14 cellular contexts compared by ENCODE assay signal in genomic region chr7:25750738-25751529, GRCh38.
DNase-seq lines count a peak whose midpoint lies in the region; ATAC-seq, FAIRE-seq and TF ChIP-seq lines count a peak whose summit lies in the region.
"Had no signal": no experiment of that assay in that cellular context is flagged by ENCODE, and none has a peak within 500 bp of the region (broad histone marks: within the 10 kb centered on the region; RNA-seq: fewer than 3 reads in every experiment).

No MANE protein-coding gene starts in this region.

- no peaks in the 10 kb centered on the region for H3K79me2 ChIP-seq in SK-N-SH (ENCODE audit: insufficient read depth)

- H3K27ac ChIP-seq in pancreas (no peak overlapping the region), uterus (peak overlapping the region; percentile 82 to 95), SK-N-SH (ENCODE audit: low read depth in 2 of 2, low read length in 1 of 2) (no peak overlapping the region)

- H3F3A ChIP-seq in SK-N-SH (replicated peaks; ENCODE audit: insufficient read depth) = no peaks in the 10 kb centered on the region

- no peaks in the 10 kb centered on the region for H3K4me1 ChIP-seq in pancreas
- H3K4me1 ChIP-seq in uterus = peaks cover 6 to 11% of the 10 kb centered on the region in 2 donors
- peaks cover 0 to 2% of the 10 kb centered on the region in 2 experiments; a peak in 1 of 4 replicates for H3K4me1 ChIP-seq in SK-N-SH (ENCODE audit: control insufficient read depth in 1 of 2, insufficient read depth in 2 of 2, low read depth in 1 of 2, low read length in 1 of 2)

- intact Hi-C loops in pancreas (cut with DNase I) (no loop called here), uterus (cut with DNase I; ENCODE audit: low total_unique reads) (no loop called here)

- H3K4me2 ChIP-seq in SK-N-SH = no peak overlapping the region

- H3K9me3 ChIP-seq in pancreas (no peaks in the 10 kb centered on the region), uterus (no peaks in the 10 kb centered on the region), SK-N-SH (no peaks in the 10 kb centered on the region)

- peak; percentile 76 for DNase-seq in NCI-H510A treated with DMSO at 0.1 percent for 48 hours (lab: John Stamatoyannopoulos, UW)
- no peak for DNase-seq in NCI-H510A (lab: John Stamatoyannopoulos, UW)
- peak; percentile 16 for DNase-seq in globus pallidus (ENCODE audit: low spot score)
- DNase-seq in pancreas = no peak
- DNase-seq in uterus = no peak
- no peak for DNase-seq in SK-N-SH
- no peak for DNase-seq in SIG-M5 treated with dmso at 0.1 percent for 504 hours (lab: John Stamatoyannopoulos, UW; ENCODE audit: unreplicated experiment)
- DNase-seq: activated CD4-positive, alpha-beta T cell treated with anti-CD3 and anti-CD28 coated beads for 48 hours; activated effector memory CD4-positive, alpha-beta T cell treated with Interleukin-2 at 50 U/mL for 16 hours; mesendoderm; NCI-H524 had no signal

- no peak overlapping the region for H3K4me3 ChIP-seq in pancreas
- no peak overlapping the region for H3K4me3 ChIP-seq in uterus
- H3K4me3 ChIP-seq in SK-N-SH (ENCODE audit: low read depth in 2 of 2, low read length in 1 of 2) = no peak overlapping the region
- H3K4me3 ChIP-seq: skin epidermis had no signal

- no peak for TF ChIP-seq EP300 in SK-N-SH (IDR thresholded peaks at IDR 0.05; ENCODE audit: borderline replicate concordance in 1 of 2, low read depth in 1 of 2, low read length in 1 of 2)

- no peak for TF ChIP-seq RAD21 in SK-N-SH (IDR thresholded peaks at IDR 0.05; ENCODE audit: low read length)

- WGBS in pancreas, 2 donors = 41 to 43% methylated on average over 14 of the region's 14 CpGs
- 33% methylated on average over 14 of the region's 14 CpGs for whole genome bisulfite sequencing in SK-N-SH (ENCODE audit: low lambda C conversion rate)

- TF ChIP-seq CTCF in pancreas (IDR thresholded peaks at IDR 0.05) = no peak
- TF ChIP-seq CTCF in uterus (IDR thresholded peaks at IDR 0.05) = no peak
- no peak for TF ChIP-seq CTCF in SK-N-SH (IDR thresholded peaks at IDR 0.05)

- FAIRE-seq in pancreas (lab: Jason Lieb, UNC) = peak; percentile 77
- FAIRE-seq: A204.1 had no signal

- no peak overlapping the region for H2AFZ ChIP-seq in SK-N-SH (ENCODE audit: low read depth)

- H3K27me3 ChIP-seq in pancreas (no peaks in the 10 kb centered on the region), uterus (no peaks in the 10 kb centered on the region), SK-N-SH (ENCODE audit: insufficient read depth) (no peaks in the 10 kb centered on the region)

- H3K9ac ChIP-seq in SK-N-SH = no peak overlapping the region

- ATAC-seq in pancreas (no peak), HG03196 (IDR thresholded peaks at IDR 0.05; ENCODE audit: unreplicated experiment) (no peak)

- H3K9me2 ChIP-seq in SK-N-SH = no peaks in the 10 kb centered on the region

- TF ChIP-seq POLR2A in uterus (IDR thresholded peaks at IDR 0.05) = no peak

- CTCF ChIA-PET in SK-N-SH (lab: Yijun Ruan, JAX) = interaction anchor here (1.2 to 1.7 kb wide), 7 partner anchors 8 to 186 kb away, joined by 3 to 6 read pairs (median 4); no protein-coding TSS in a partner anchor

- POLR2A ChIA-PET in SK-N-SH (lab: Yijun Ruan, JAX) = no interaction called here

- H3K36me3 ChIP-seq in pancreas (no peaks in the 10 kb centered on the region), uterus (no peaks in the 10 kb centered on the region), SK-N-SH (replicated peaks in 1 of 2; ENCODE audit: control insufficient read depth in 1 of 2, insufficient read depth in 2 of 2, low read length in 1 of 2) (no peaks in the 10 kb centered on the region)

- H4K20me1 ChIP-seq in SK-N-SH (ENCODE audit: insufficient read depth) = no peaks in the 10 kb centered on the region

TF ChIP-seq in SK-N-SH, 30 proteins besides CTCF, POLR2A, EP300 and RAD21:
- TF ChIP-seq ZBTB33 (IDR thresholded peaks at IDR 0.05; ENCODE audit: borderline replicate concordance, low read depth) = no peak
- no peak for TF ChIP-seq YY1 (IDR thresholded peaks at IDR 0.05; ENCODE audit: low read depth)
- no peak for TF ChIP-seq POLR2AphosphoS5 (IDR thresholded peaks at IDR 0.05; ENCODE audit: low read depth, low read length)
- TF ChIP-seq FOXJ3 (CRISPR knock-in tag; IDR thresholded peaks at IDR 0.05) = no peak
- TF ChIP-seq NRF1 (IDR thresholded peaks at IDR 0.05; ENCODE audit: low read depth, low read length) = no peak
- TF ChIP-seq USF2 (IDR thresholded peaks at IDR 0.05; ENCODE audit: borderline replicate concordance, low read depth, low read length) = no peak
- no peak for TF ChIP-seq ELF1 (IDR thresholded peaks at IDR 0.05)
- no peak for TF ChIP-seq PBX3 (IDR thresholded peaks at IDR 0.05)
- TF ChIP-seq GATA2 (CRISPR knock-in tag; IDR thresholded peaks at IDR 0.05) = no peak
- no peak for TF ChIP-seq FOXM1 (IDR thresholded peaks at IDR 0.05; ENCODE audit: low read depth)
- TF ChIP-seq MAX (IDR thresholded peaks at IDR 0.05; ENCODE audit: low read depth) = no peak
- no peak for TF ChIP-seq USF1 (IDR thresholded peaks at IDR 0.05; ENCODE audit: borderline replicate concordance, low read depth)
- no peak for TF ChIP-seq NFIC (IDR thresholded peaks at IDR 0.05; ENCODE audit: borderline replicate concordance)
- TF ChIP-seq TEAD4 (IDR thresholded peaks at IDR 0.05; ENCODE audit: borderline replicate concordance, insufficient read depth) = no peak
- TF ChIP-seq SMC3 (IDR thresholded peaks at IDR 0.05; ENCODE audit: low read depth, low read length) = no peak
- no peak for TF ChIP-seq RXRA (IDR thresholded peaks at IDR 0.05; ENCODE audit: borderline replicate concordance, low read depth)
- no peak for TF ChIP-seq JUND (IDR thresholded peaks at IDR 0.05)
- TF ChIP-seq MEF2A (IDR thresholded peaks at IDR 0.05; ENCODE audit: borderline replicate concordance, low read depth) = no peak
- no peak for TF ChIP-seq RFX5 (IDR thresholded peaks at IDR 0.05; ENCODE audit: low read length)
- TF ChIP-seq EZH2phosphoT487 (IDR thresholded peaks at IDR 0.05; ENCODE audit: borderline replicate concordance, low read depth) = no peak

Comparison
In these comparisons a context has a peak if more than half of its experiments do, and no peak if none do; other contexts are left out.
1. DNase-seq: peak in NCI-H510A treated with DMSO at 0.1 percent for 48 hours (single experiment) and globus pallidus (single experiment); none in NCI-H510A (single experiment), pancreas (0 of 6), uterus (0 of 2), SK-N-SH (single experiment) and SIG-M5 treated with dmso at 0.1 percent for 504 hours (single experiment).
2. H3K27ac ChIP-seq: peak in uterus (2 of 2); none in pancreas (0 of 4) and SK-N-SH (0 of 2).